ENCODE assay signal across 14 cellular contexts in the genomic region with DNA sequence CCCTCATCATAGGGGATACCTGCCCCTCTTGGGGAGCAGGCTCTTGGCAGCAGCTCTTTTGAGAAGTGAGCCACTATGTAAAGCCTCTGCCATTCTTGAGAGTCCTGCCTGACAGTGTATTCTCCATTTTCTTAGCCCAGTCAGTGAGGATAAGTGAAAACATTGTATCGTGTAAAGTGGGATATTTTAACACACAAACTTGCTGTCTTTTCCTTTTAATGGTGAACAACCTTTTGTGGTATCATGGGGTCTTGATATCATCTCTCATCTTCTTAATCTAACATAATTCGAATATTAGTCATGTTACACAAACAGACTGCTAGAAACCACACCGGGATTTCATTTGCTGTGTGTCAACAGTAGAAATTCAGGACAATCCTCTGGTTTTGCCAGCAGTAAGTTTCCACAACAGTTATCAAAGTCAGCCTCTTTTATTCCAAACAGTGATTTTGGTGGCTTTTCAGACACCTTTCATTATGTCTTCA.
DNase-seq lines count a peak whose midpoint lies in the region; ATAC-seq, FAIRE-seq and TF ChIP-seq lines count a peak whose summit lies in the region.
"Had no signal": no experiment of that assay in that cellular context is flagged by ENCODE, and none has a peak within 500 bp of the region (broad histone marks: within the 10 kb centered on the region; RNA-seq: fewer than 3 reads in every experiment).

No MANE protein-coding gene starts in this region.

- TF ChIP-seq EP300 in upper lobe of left lung (IDR thresholded peaks at IDR 0.05) = no peak

- H3K4me1 ChIP-seq in skeletal muscle satellite cell (ENCODE audit: control insufficient read depth, insufficient read depth, low read length) = peaks cover 19% of the 10 kb centered on the region
- no peaks in the 10 kb centered on the region for H3K4me1 ChIP-seq in upper lobe of left lung

- H3K36me3 ChIP-seq in skeletal muscle satellite cell (ENCODE audit: insufficient read depth, low read length) (no peaks in the 10 kb centered on the region), upper lobe of left lung (no peaks in the 10 kb centered on the region)

- H3K9me3 ChIP-seq in skeletal muscle satellite cell (replicated peaks; ENCODE audit: low read length) = no peaks in the 10 kb centered on the region
- no peaks in the 10 kb centered on the region for H3K9me3 ChIP-seq in upper lobe of left lung
- H3K9me3 ChIP-seq: esophagus muscularis mucosa had no signal

- TF ChIP-seq POLR2A in H54 (IDR thresholded peaks at IDR 0.05; ENCODE audit: low read depth, low read length) = no peak
- TF ChIP-seq POLR2A in upper lobe of left lung (IDR thresholded peaks at IDR 0.05) = no peak

- TF ChIP-seq CTCF in epithelial cell of esophagus (IDR thresholded peaks at IDR 0.05; ENCODE audit: insufficient read depth, low read depth, low read length, missing control alignments) (no peak), upper lobe of left lung (IDR thresholded peaks at IDR 0.05) (no peak)

- H3K27me3 ChIP-seq in skeletal muscle satellite cell (ENCODE audit: control insufficient read depth, insufficient read depth, low read length) (no peaks in the 10 kb centered on the region), upper lobe of left lung (no peaks in the 10 kb centered on the region)
- H3K27me3 ChIP-seq: esophagus muscularis mucosa had no signal

- H3K4me3 ChIP-seq in epithelial cell of esophagus (ENCODE audit: low read length) = no peak overlapping the region
- H3K4me3 ChIP-seq in skeletal muscle satellite cell (ENCODE audit: low read length) = no peak overlapping the region
- no peak overlapping the region for H3K4me3 ChIP-seq in upper lobe of left lung
- H3K4me3 ChIP-seq: esophagus muscularis mucosa had no signal

- DNase-seq in H54 (ENCODE audit: insufficient read length, low spot score) (peak; percentile 26), RPMI7951 (ENCODE audit: low read depth) (peak; percentile 79), epithelial cell of esophagus (ENCODE audit: low read depth) (peak; percentile 40), upper lobe of left lung (no peak)
- DNase-seq: activated CD8-positive, alpha-beta memory T cell treated with anti-CD3 and anti-CD28 coated beads for 24 hours; anterior cingulate cortex; DND-41; stimulated activated CD8-positive, alpha-beta memory T cell treated with anti-CD3 and anti-CD28 coated beads, Interleukin-4, amount 100 ng/mL, for 48 hours had no signal

- peak; percentile 87 for FAIRE-seq in H54 (lab: Jason Lieb, UNC)
- FAIRE-seq: islet of Langerhans had no signal

- ATAC-seq in HG03571 (IDR thresholded peaks at IDR 0.05; ENCODE audit: unreplicated experiment) = no peak
- ATAC-seq in upper lobe of left lung (ENCODE audit: low FRiP score in 2 of 2) = no peak
- ATAC-seq in GM21619 (IDR thresholded peaks at IDR 0.05; ENCODE audit: unreplicated experiment) = no peak

- H3K9ac ChIP-seq in skeletal muscle satellite cell (ENCODE audit: low read depth, low read length) = peak overlapping the region; percentile 26

- H3K4me2 ChIP-seq in skeletal muscle satellite cell (ENCODE audit: low read length) = peak overlapping the region; percentile 58

- 63 to 79% methylated on average over 3 of the region's 3 CpGs for WGBS in upper lobe of left lung, 2 donors

- H3K27ac ChIP-seq in upper lobe of left lung = no peak overlapping the region
- H3K27ac ChIP-seq: esophagus muscularis mucosa, HL-60 had no signal

Comparison
In these comparisons a context has a peak if more than half of its experiments do, and no peak if none do; other contexts are left out.
1. DNase-seq: peak in H54 (single experiment), RPMI7951 (single experiment) and epithelial cell of esophagus (single experiment); none in upper lobe of left lung (0 of 2).